In the genomic region with DNA sequence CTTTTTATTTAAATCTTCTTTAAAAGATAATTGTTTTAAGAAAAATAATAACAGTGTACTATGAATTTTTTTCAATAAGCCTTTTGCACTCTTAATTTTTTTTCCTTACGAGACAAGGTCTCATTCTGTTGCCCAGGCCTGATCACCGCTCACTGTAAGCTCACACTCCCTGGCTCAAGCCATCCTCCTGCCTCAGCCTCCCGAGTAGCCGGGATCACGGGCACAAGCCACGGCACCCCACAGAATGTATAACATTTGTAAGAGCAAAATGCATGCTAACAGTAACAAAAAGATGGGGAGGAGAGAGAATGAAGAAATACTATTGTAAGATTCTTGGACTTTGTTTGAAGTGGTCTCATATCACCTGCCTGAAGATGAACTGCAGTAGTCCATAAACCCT, we compare ENCODE assay signal across 19 cellular contexts.
DNase-seq lines count a peak whose midpoint lies in the region; ATAC-seq and TF ChIP-seq lines count a peak whose summit lies in the region.
"Had no signal": no experiment of that assay in that cellular context is flagged by ENCODE, and none has a peak within 500 bp of the region (broad histone marks: within the 10 kb centered on the region; RNA-seq: fewer than 3 reads in every experiment).

No MANE protein-coding gene starts in this region.

- TF ChIP-seq POLR2A in sigmoid colon (IDR thresholded peaks at IDR 0.05): no peak

- TF ChIP-seq EP300 in sigmoid colon (IDR thresholded peaks at IDR 0.05): no peak

- no peaks in the 10 kb centered on the region for H3K27me3 Mint-ChIP-seq in activated naive CD4-positive, alpha-beta T cell treated with anti-CD3 and anti-CD28 coated beads for 36 hours (ENCODE audit: low read depth)
- no peaks in the 10 kb centered on the region for H3K27me3 Mint-ChIP-seq in T-helper 17 cell
- no peaks in the 10 kb centered on the region for H3K27me3 Mint-ChIP-seq in activated T-helper 17 cell treated with anti-CD3 and anti-CD28 coated beads, Interleukin-2, amount 50 U/mL, for 72 hours
- H3K27me3 Mint-ChIP-seq: IgD-negative memory B cell had no signal

- CTCF ChIA-PET in activated naive CD4-positive, alpha-beta T cell treated with anti-CD3 and anti-CD28 coated beads for 36 hours (lab: Charles Lee): interaction anchor here (1.0 to 1.1 kb wide), 2 partner anchors 8 to 32 kb away, joined by 3 to 4 read pairs; no protein-coding TSS in a partner anchor

- H3K27me3 ChIP-seq in sigmoid colon: no peaks in the 10 kb centered on the region
- H3K27me3 ChIP-seq: BE2C, Peyer's patch had no signal

- peaks cover 0 to 28% (median 26%) of the 10 kb centered on the region in 4 donors for H3K4me1 ChIP-seq in sigmoid colon
- H3K4me1 ChIP-seq: A549 had no signal

- ATAC-seq in activated naive CD4-positive, alpha-beta T cell treated with anti-CD3 and anti-CD28 coated beads, Interleukin-2, amount 50 U/mL, for 72 hours: no peak
- ATAC-seq in T-helper 17 cell (no peak), GM21723 (IDR thresholded peaks at IDR 0.05; ENCODE audit: unreplicated experiment) (no peak), HG03039 (IDR thresholded peaks at IDR 0.05; ENCODE audit: unreplicated experiment) (no peak)
- no peak for ATAC-seq in activated T-helper 17 cell treated with anti-CD3 and anti-CD28 coated beads, Interleukin-2, amount 50 U/mL, for 72 hours (replicated peaks)
- ATAC-seq: A549 had no signal

- DNase-seq in activated naive CD4-positive, alpha-beta T cell treated with anti-CD3 and anti-CD28 coated beads for 36 hours: no peak
- no peak for DNase-seq in activated naive CD4-positive, alpha-beta T cell treated with anti-CD3 and anti-CD28 coated beads, Interleukin-2, amount 50 U/mL, for 72 hours (ENCODE audit: low spot score in 2 of 2)
- DNase-seq in T-helper 17 cell: no peak
- peak; percentile 20 for DNase-seq in sigmoid colon
- DNase-seq: BE2C; DMS79; NCI-H1105; NCI-H146; NCI-H2029; NCI-H226; NCI-H510A treated with DMSO at 0.1 percent for 48 hours; NCI-H774; NK-92 treated with Interleukin-12 subunit alpha and Interleukin-12 subunit beta, amount 100 ng/mL, for 24 hours; Peyer's patch had no signal

- no peak overlapping the region for H3K4me3 ChIP-seq in sigmoid colon
- H3K4me3 ChIP-seq: A549, Peyer's patch had no signal

- peaks cover 18% of the 10 kb centered on the region for H3K9me3 Mint-ChIP-seq in activated naive CD4-positive, alpha-beta T cell treated with anti-CD3 and anti-CD28 coated beads for 36 hours
- peaks cover 13 to 24% of the 10 kb centered on the region in 2 donors for H3K9me3 Mint-ChIP-seq in activated naive CD4-positive, alpha-beta T cell treated with anti-CD3 and anti-CD28 coated beads, Interleukin-2, amount 50 U/mL, for 72 hours
- H3K9me3 Mint-ChIP-seq in activated T-helper 17 cell treated with anti-CD3 and anti-CD28 coated beads, Interleukin-2, amount 50 U/mL, for 72 hours: no peaks in the 10 kb centered on the region

- intact Hi-C loops in activated naive CD4-positive, alpha-beta T cell treated with anti-CD3 and anti-CD28 coated beads for 36 hours (cut with micrococcal nuclease): no loop called here
- intact Hi-C loops in sigmoid colon (cut with DNase I): loop anchor here (5.0 to 10.0 kb wide), 2 partner anchors 70 to 387 kb away; partner anchors contain the start of gene NPTX1

- TF ChIP-seq CTCF in sigmoid colon (IDR thresholded peaks at IDR 0.05): no peak

- H3K9me3 ChIP-seq in T-helper 17 cell (ENCODE audit: control insufficient read depth, low read length, poor library complexity, severe bottlenecking) (no peaks in the 10 kb centered on the region), sigmoid colon (no peaks in the 10 kb centered on the region)
- H3K9me3 ChIP-seq: A549, BE2C, Peyer's patch had no signal

- peaks cover 34% of the 10 kb centered on the region for H3K36me3 Mint-ChIP-seq in activated naive CD4-positive, alpha-beta T cell treated with anti-CD3 and anti-CD28 coated beads for 36 hours (ENCODE audit: low read depth)
- peaks cover 45 to 67% of the 10 kb centered on the region in 2 donors for H3K36me3 Mint-ChIP-seq in activated naive CD4-positive, alpha-beta T cell treated with anti-CD3 and anti-CD28 coated beads, Interleukin-2, amount 50 U/mL, for 72 hours
- peaks cover 6% of the 10 kb centered on the region for H3K36me3 Mint-ChIP-seq in T-helper 17 cell (ENCODE audit: low read depth)
- H3K36me3 Mint-ChIP-seq in activated T-helper 17 cell treated with anti-CD3 and anti-CD28 coated beads, Interleukin-2, amount 50 U/mL, for 72 hours (ENCODE audit: low read depth): peaks cover 52% of the 10 kb centered on the region

- peak overlapping the region; percentile 56 for H3K27ac Mint-ChIP-seq in activated naive CD4-positive, alpha-beta T cell treated with anti-CD3 and anti-CD28 coated beads for 36 hours
- peak overlapping the region in 1 of 2 donors; percentile 100 for H3K27ac Mint-ChIP-seq in activated naive CD4-positive, alpha-beta T cell treated with anti-CD3 and anti-CD28 coated beads, Interleukin-2, amount 50 U/mL, for 72 hours
- H3K27ac Mint-ChIP-seq in T-helper 17 cell: peak overlapping the region; percentile 37
- H3K27ac Mint-ChIP-seq in activated T-helper 17 cell treated with anti-CD3 and anti-CD28 coated beads, Interleukin-2, amount 50 U/mL, for 72 hours: peak overlapping the region; percentile 78

- H3K27ac ChIP-seq in sigmoid colon: no peak overlapping the region
- H3K27ac ChIP-seq: A549, Peyer's patch had no signal

- H3K36me3 ChIP-seq in sigmoid colon: no peaks in the 10 kb centered on the region

- no peak overlapping the region for H3K4me3 Mint-ChIP-seq in activated naive CD4-positive, alpha-beta T cell treated with anti-CD3 and anti-CD28 coated beads for 36 hours
- H3K4me3 Mint-ChIP-seq in T-helper 17 cell: no peak overlapping the region
- H3K4me3 Mint-ChIP-seq in activated T-helper 17 cell treated with anti-CD3 and anti-CD28 coated beads, Interleukin-2, amount 50 U/mL, for 72 hours: peak overlapping the region; percentile 1
- H3K4me3 Mint-ChIP-seq: IgD-negative memory B cell had no signal

- 96 to 98% methylated on average over 6 of the region's 6 CpGs for WGBS in sigmoid colon, 2 donors

- peaks cover 79% of the 10 kb centered on the region for H3K4me1 Mint-ChIP-seq in activated naive CD4-positive, alpha-beta T cell treated with anti-CD3 and anti-CD28 coated beads for 36 hours (ENCODE audit: low read depth)
- H3K4me1 Mint-ChIP-seq in T-helper 17 cell: peaks cover 33% of the 10 kb centered on the region
- peaks cover 60% of the 10 kb centered on the region for H3K4me1 Mint-ChIP-seq in activated T-helper 17 cell treated with anti-CD3 and anti-CD28 coated beads, Interleukin-2, amount 50 U/mL, for 72 hours
